Comparison of ENCODE assay signal across 9 cellular contexts in genomic region chr14:54669759-54670630, GRCh38.
DNase-seq lines count a peak whose midpoint lies in the region; ATAC-seq and TF ChIP-seq lines count a peak whose summit lies in the region.
"Had no signal": no experiment of that assay in that cellular context is flagged by ENCODE, and none has a peak within 500 bp of the region (broad histone marks: within the 10 kb centered on the region; RNA-seq: fewer than 3 reads in every experiment).

No MANE protein-coding gene starts in this region.

- no peaks in the 10 kb centered on the region for H3K27me3 ChIP-seq in MG63
- H3K27me3 ChIP-seq in ovary = no peaks in the 10 kb centered on the region

- no peaks in the 10 kb centered on the region for H3K4me1 ChIP-seq in ovary (ENCODE audit: insufficient read depth)

- TF ChIP-seq POLR2A in ovary (IDR thresholded peaks at IDR 0.05) = no peak

- H3K27ac ChIP-seq in caudate nucleus (ENCODE audit: low read depth, low read length) (peak overlapping the region; percentile 19), ovary (no peak overlapping the region)

- DNase-seq in AG20443 (ENCODE audit: low spot score) (peak; percentile 43), MG63 (peak; percentile 80), caudate nucleus (lab: John Stamatoyannopoulos, UW) (peak in 4 of 61 donors; percentile 18 to 43 (median 22)), non-pigmented ciliary epithelial cell (ENCODE audit: low read depth) (peak; percentile 63), ovary (no peak)

- 71 to 85% (median 77%) methylated on average over 20 of the region's 20 CpGs for WGBS in ovary, 3 donors

- H3K36me3 ChIP-seq in MG63 (no peaks in the 10 kb centered on the region), ovary (no peaks in the 10 kb centered on the region)

- no peaks in the 10 kb centered on the region for H3K9me3 ChIP-seq in MG63
- no peaks in the 10 kb centered on the region for H3K9me3 ChIP-seq in ovary

- ATAC-seq in HG03159 (IDR thresholded peaks at IDR 0.05; ENCODE audit: unreplicated experiment) = no peak
- ATAC-seq in GM18870 (IDR thresholded peaks at IDR 0.05; ENCODE audit: unreplicated experiment) = no peak
- ATAC-seq in HG03520 (IDR thresholded peaks at IDR 0.05; ENCODE audit: unreplicated experiment) = no peak
- ATAC-seq: GM23338 had no signal

- TF ChIP-seq EP300 in ovary (IDR thresholded peaks at IDR 0.05) = no peak

- H3K4me3 ChIP-seq in MG63 (no peak overlapping the region), ovary (no peak overlapping the region)
- H3K4me3 ChIP-seq: GM23338 had no signal

- no peak for TF ChIP-seq CTCF in ovary (IDR thresholded peaks at IDR 0.05)

- intact Hi-C loops in ovary (cut with DNase I) = loop anchor here in 1 of 4 donors (1.0 kb wide), 1 partner anchor 43 kb away; no protein-coding TSS in a partner anchor

Comparison
In these comparisons a context has a peak if more than half of its experiments do, and no peak if none do; other contexts are left out.
1. DNase-seq: peak in AG20443 (single experiment), MG63 (single experiment) and non-pigmented ciliary epithelial cell (single experiment); none in ovary (0 of 5).